1 cellular context compared by ENCODE assay signal in the genomic region with DNA sequence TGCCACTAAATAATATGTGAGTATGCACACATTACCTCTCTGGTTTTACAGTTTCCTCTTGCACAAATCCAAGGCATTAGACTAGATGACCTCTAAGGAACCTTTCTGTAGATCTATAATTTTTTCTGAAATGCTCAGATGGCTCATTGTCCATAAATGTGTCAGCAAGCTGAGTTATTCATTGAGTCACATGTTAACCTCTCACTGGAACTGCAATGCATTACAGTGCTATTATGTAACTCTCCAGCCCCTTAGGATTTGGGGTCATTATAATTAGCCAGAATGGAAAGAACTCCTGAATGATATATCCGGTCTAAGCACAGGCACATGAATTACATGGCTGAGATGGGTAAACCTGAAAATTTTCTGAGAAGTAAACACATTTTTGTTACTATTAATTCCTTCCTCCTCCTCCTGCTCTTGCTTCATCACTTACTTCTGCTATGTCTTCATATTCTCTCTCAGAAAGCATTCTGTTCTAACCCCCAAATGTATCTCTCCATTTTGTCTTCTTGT.
A peak's percentile ranks its signal among the peaks of the same experiment; 100 is the strongest.
TF ChIP-seq lines count a peak whose summit lies in the region.

No MANE protein-coding gene starts in this region.

TF ChIP-seq in HEK293, 187 proteins besides CTCF, POLR2A, EP300 and RAD21 (continued from another document and continues in another):
- TF ChIP-seq ZNF248 (tag by site-specific recombination; IDR thresholded peaks at IDR 0.05), result no peak
- TF ChIP-seq, protein P1, sequence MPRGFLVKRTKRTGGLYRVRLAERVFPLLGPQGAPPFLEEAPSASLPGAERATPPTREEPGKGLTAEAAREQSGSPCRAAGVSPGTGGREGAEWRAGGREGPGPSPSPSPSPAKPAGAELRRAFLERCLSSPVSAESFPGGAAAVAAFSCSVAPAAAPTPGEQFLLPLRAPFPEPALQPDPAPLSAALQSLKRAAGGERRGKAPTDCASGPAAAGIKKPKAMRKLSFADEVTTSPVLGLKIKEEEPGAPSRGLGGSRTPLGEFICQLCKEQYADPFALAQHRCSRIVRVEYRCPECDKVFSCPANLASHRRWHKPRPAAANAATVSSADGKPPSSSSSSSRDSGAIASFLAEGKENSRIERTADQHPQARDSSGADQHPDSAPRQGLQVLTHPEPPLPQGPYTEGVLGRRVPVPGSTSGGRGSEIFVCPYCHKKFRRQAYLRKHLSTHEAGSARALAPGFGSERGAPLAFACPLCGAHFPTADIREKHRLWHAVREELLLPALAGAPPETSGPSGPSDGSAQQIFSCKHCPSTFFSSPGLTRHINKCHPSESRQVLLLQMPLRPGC (tag by site-specific recombination; IDR thresholded peaks at IDR 0.05), result no peak
- TF ChIP-seq TRIM28 (IDR thresholded peaks at IDR 0.05; ENCODE audit: borderline replicate concordance, low read length), result peak; percentile 35; the same call in 1 of the 2 replicates
- no peak for TF ChIP-seq ZXDB (tag by site-specific recombination; IDR thresholded peaks at IDR 0.05)
- TF ChIP-seq, protein P2, sequence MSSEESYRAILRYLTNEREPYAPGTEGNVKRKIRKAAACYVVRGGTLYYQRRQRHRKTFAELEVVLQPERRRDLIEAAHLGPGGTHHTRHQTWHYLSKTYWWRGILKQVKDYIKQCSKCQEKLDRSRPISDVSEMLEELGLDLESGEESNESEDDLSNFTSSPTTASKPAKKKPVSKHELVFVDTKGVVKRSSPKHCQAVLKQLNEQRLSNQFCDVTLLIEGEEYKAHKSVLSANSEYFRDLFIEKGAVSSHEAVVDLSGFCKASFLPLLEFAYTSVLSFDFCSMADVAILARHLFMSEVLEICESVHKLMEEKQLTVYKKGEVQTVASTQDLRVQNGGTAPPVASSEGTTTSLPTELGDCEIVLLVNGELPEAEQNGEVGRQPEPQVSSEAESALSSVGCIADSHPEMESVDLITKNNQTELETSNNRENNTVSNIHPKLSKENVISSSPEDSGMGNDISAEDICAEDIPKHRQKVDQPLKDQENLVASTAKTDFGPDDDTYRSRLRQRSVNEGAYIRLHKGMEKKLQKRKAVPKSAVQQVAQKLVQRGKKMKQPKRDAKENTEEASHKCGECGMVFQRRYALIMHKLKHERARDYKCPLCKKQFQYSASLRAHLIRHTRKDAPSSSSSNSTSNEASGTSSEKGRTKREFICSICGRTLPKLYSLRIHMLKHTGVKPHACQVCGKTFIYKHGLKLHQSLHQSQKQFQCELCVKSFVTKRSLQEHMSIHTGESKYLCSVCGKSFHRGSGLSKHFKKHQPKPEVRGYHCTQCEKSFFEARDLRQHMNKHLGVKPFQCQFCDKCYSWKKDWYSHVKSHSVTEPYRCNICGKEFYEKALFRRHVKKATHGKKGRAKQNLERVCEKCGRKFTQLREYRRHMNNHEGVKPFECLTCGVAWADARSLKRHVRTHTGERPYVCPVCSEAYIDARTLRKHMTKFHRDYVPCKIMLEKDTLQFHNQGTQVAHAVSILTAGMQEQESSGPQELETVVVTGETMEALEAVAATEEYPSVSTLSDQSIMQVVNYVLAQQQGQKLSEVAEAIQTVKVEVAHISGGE (tag by site-specific recombination; conservative IDR thresholded peaks at IDR 0.05; ENCODE audit: low read depth), result no peak
- no peak for TF ChIP-seq RBAK (tag by site-specific recombination; IDR thresholded peaks at IDR 0.05)
- TF ChIP-seq ZNF155 (tag by site-specific recombination; IDR thresholded peaks at IDR 0.05), result no peak
- TF ChIP-seq, protein P3, sequence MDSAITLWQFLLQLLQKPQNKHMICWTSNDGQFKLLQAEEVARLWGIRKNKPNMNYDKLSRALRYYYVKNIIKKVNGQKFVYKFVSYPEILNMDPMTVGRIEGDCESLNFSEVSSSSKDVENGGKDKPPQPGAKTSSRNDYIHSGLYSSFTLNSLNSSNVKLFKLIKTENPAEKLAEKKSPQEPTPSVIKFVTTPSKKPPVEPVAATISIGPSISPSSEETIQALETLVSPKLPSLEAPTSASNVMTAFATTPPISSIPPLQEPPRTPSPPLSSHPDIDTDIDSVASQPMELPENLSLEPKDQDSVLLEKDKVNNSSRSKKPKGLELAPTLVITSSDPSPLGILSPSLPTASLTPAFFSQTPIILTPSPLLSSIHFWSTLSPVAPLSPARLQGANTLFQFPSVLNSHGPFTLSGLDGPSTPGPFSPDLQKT (IDR thresholded peaks at IDR 0.05; ENCODE audit: borderline replicate concordance, low read depth, low read length), result no peak
- TF ChIP-seq ZNF37A (tag by site-specific recombination; IDR thresholded peaks at IDR 0.05), result no peak
- TF ChIP-seq, protein P4, sequence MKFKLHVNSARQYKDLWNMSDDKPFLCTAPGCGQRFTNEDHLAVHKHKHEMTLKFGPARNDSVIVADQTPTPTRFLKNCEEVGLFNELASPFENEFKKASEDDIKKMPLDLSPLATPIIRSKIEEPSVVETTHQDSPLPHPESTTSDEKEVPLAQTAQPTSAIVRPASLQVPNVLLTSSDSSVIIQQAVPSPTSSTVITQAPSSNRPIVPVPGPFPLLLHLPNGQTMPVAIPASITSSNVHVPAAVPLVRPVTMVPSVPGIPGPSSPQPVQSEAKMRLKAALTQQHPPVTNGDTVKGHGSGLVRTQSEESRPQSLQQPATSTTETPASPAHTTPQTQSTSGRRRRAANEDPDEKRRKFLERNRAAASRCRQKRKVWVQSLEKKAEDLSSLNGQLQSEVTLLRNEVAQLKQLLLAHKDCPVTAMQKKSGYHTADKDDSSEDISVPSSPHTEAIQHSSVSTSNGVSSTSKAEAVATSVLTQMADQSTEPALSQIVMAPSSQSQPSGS (tag by site-specific recombination; IDR thresholded peaks at IDR 0.05; ENCODE audit: low read depth), result peak; percentile 50; the same call in 1 of the 2 replicates
- no peak for TF ChIP-seq ZNF585B (tag by site-specific recombination; IDR thresholded peaks at IDR 0.05)
- TF ChIP-seq, protein P5, sequence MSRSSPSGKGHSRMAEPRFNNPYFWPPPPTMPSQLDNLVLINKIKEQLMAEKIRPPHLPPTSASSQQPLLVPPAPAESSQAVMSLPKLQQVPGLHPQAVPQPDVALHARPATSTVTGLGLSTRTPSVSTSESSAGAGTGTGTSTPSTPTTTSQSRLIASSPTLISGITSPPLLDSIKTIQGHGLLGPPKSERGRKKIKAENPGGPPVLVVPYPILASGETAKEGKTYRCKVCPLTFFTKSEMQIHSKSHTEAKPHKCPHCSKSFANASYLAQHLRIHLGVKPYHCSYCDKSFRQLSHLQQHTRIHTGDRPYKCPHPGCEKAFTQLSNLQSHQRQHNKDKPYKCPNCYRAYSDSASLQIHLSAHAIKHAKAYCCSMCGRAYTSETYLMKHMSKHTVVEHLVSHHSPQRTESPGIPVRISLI (tag by site-specific recombination; IDR thresholded peaks at IDR 0.05), result peak; percentile 72; the same call in 1 of the 2 replicates
- no peak for TF ChIP-seq ZFP69B (tag by site-specific recombination; IDR thresholded peaks at IDR 0.05)
- no peak for TF ChIP-seq SALL2 (tag by site-specific recombination; IDR thresholded peaks at IDR 0.05; ENCODE audit: borderline replicate concordance)
- TF ChIP-seq GFI1B (tag by site-specific recombination; IDR thresholded peaks at IDR 0.05), result no peak
- no peak for TF ChIP-seq ZNF132 (tag by site-specific recombination; IDR thresholded peaks at IDR 0.05; ENCODE audit: borderline replicate concordance)
- TF ChIP-seq HOXC10 (CRISPR knock-in tag; IDR thresholded peaks at IDR 0.05), result no peak
- no peak for TF ChIP-seq ZNF266 (tag by site-specific recombination; IDR thresholded peaks at IDR 0.05; ENCODE audit: low read depth)
- TF ChIP-seq ZNF121 (tag by site-specific recombination; IDR thresholded peaks at IDR 0.05), result no peak
- no peak for TF ChIP-seq ZNF510 (tag by site-specific recombination; IDR thresholded peaks at IDR 0.05; ENCODE audit: insufficient replicate concordance)
- TF ChIP-seq ZBTB7A (tag by site-specific recombination; IDR thresholded peaks at IDR 0.05; ENCODE audit: low read depth), result no peak
- TF ChIP-seq, protein P6, sequence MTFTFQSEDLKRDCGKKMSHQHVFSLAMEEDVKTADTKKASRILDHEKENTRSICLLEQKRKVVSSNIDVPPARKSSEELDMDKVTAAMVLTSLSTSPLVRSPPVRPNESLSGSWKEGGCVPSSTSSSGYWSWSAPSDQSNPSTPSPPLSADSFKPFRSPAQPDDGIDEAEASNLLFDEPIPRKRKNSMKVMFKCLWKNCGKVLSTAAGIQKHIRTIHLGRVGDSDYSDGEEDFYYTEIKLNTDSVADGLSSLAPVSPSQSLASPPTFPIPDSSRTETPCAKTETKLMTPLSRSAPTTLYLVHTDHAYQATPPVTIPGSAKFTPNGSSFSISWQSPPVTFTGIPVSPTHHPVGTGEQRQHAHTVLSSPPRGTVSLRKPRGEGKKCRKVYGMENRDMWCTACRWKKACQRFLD (tag by site-specific recombination; IDR thresholded peaks at IDR 0.05), result no peak
- TF ChIP-seq ZNF366 (tag by site-specific recombination; conservative IDR thresholded peaks at IDR 0.05), result peak; percentile 84
- peak; percentile 48 for TF ChIP-seq IKZF3 (tag by site-specific recombination; IDR thresholded peaks at IDR 0.05)
- TF ChIP-seq ZNF843 (tag by site-specific recombination; IDR thresholded peaks at IDR 0.05), result peak; percentile 57; the same call in 1 of the 2 replicates
- no peak for TF ChIP-seq ZNF600 (tag by site-specific recombination; IDR thresholded peaks at IDR 0.05)
- no peak for TF ChIP-seq ZNF785 (tag by site-specific recombination; IDR thresholded peaks at IDR 0.05)
- no peak for TF ChIP-seq ZNF302 (tag by site-specific recombination; IDR thresholded peaks at IDR 0.05; ENCODE audit: low read depth)
- TF ChIP-seq ZNF354C (tag by site-specific recombination; IDR thresholded peaks at IDR 0.05; ENCODE audit: borderline replicate concordance, low read depth), result no peak
- TF ChIP-seq TCF7L2 (IDR thresholded peaks at IDR 0.05; ENCODE audit: borderline replicate concordance, low read depth, low read length), result no peak
- TF ChIP-seq ZNF544 (tag by site-specific recombination; IDR thresholded peaks at IDR 0.05), result no peak
- no peak for TF ChIP-seq ZNF133 (tag by site-specific recombination; IDR thresholded peaks at IDR 0.05)
- TF ChIP-seq ZNF624 (tag by site-specific recombination; IDR thresholded peaks at IDR 0.05), result no peak
- peak; percentile 97 for TF ChIP-seq SP7 (tag by site-specific recombination; IDR thresholded peaks at IDR 0.05)
- TF ChIP-seq ZNF677 (tag by site-specific recombination; IDR thresholded peaks at IDR 0.05), result no peak
- TF ChIP-seq ZBTB20 (tag by site-specific recombination; IDR thresholded peaks at IDR 0.05), result no peak
- no peak for TF ChIP-seq ZNF626 (tag by site-specific recombination; IDR thresholded peaks at IDR 0.05)
- TF ChIP-seq, protein P7, sequence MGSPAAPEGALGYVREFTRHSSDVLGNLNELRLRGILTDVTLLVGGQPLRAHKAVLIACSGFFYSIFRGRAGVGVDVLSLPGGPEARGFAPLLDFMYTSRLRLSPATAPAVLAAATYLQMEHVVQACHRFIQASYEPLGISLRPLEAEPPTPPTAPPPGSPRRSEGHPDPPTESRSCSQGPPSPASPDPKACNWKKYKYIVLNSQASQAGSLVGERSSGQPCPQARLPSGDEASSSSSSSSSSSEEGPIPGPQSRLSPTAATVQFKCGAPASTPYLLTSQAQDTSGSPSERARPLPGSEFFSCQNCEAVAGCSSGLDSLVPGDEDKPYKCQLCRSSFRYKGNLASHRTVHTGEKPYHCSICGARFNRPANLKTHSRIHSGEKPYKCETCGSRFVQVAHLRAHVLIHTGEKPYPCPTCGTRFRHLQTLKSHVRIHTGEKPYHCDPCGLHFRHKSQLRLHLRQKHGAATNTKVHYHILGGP (tag by site-specific recombination; IDR thresholded peaks at IDR 0.05), result no peak
- TF ChIP-seq ZIC2 (tag by site-specific recombination; IDR thresholded peaks at IDR 0.05), result no peak
- no peak for TF ChIP-seq ZNF48 (tag by site-specific recombination; IDR thresholded peaks at IDR 0.05)
- no peak for TF ChIP-seq ZNF174 (tag by site-specific recombination; IDR thresholded peaks at IDR 0.05)
- no peak for TF ChIP-seq PRDM1 (tag by site-specific recombination; IDR thresholded peaks at IDR 0.05)
- TF ChIP-seq ZNF549 (tag by site-specific recombination; IDR thresholded peaks at IDR 0.05), result no peak
- no peak for TF ChIP-seq GLIS1 (tag by site-specific recombination; IDR thresholded peaks at IDR 0.05)
- no peak for TF ChIP-seq ZNF138 (tag by site-specific recombination; IDR thresholded peaks at IDR 0.05; ENCODE audit: borderline replicate concordance)
- TF ChIP-seq, protein P8, sequence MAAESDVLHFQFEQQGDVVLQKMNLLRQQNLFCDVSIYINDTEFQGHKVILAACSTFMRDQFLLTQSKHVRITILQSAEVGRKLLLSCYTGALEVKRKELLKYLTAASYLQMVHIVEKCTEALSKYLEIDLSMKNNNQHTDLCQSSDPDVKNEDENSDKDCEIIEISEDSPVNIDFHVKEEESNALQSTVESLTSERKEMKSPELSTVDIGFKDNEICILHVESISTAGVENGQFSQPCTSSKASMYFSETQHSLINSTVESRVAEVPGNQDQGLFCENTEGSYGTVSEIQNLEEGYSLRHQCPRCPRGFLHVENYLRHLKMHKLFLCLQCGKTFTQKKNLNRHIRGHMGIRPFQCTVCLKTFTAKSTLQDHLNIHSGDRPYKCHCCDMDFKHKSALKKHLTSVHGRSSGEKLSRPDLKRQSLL (tag by site-specific recombination; IDR thresholded peaks at IDR 0.05), result no peak
- TF ChIP-seq ZNF112 (tag by site-specific recombination; IDR thresholded peaks at IDR 0.05), result no peak
- no peak for TF ChIP-seq ZNF146 (tag by site-specific recombination; IDR thresholded peaks at IDR 0.05)
- TF ChIP-seq, protein P9, sequence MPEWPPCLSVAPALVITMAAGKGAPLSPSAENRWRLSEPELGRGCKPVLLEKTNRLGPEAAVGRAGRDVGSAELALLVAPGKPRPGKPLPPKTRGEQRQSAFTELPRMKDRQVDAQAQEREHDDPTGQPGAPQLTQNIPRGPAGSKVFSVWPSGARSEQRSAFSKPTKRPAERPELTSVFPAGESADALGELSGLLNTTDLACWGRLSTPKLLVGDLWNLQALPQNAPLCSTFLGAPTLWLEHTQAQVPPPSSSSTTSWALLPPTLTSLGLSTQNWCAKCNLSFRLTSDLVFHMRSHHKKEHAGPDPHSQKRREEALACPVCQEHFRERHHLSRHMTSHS (tag by site-specific recombination; IDR thresholded peaks at IDR 0.05), result no peak
- peak; percentile 87 for TF ChIP-seq ZNF629 (tag by site-specific recombination; IDR thresholded peaks at IDR 0.05)
- TF ChIP-seq ZNF707 (tag by site-specific recombination; IDR thresholded peaks at IDR 0.05), result no peak
- TF ChIP-seq ZNF274 (IDR thresholded peaks at IDR 0.05; ENCODE audit: low read length), result no peak
- TF ChIP-seq ZNF274 (tag by site-specific recombination; IDR thresholded peaks at IDR 0.05; ENCODE audit: borderline replicate concordance), result no peak
- peak; percentile 5 for TF ChIP-seq ZNF529 (tag by site-specific recombination; IDR thresholded peaks at IDR 0.05; ENCODE audit: insufficient replicate concordance)
- no peak for TF ChIP-seq ZNF571 (tag by site-specific recombination; IDR thresholded peaks at IDR 0.05)
- no peak for TF ChIP-seq ZBTB21 (tag by site-specific recombination; IDR thresholded peaks at IDR 0.05)
- TF ChIP-seq SCRT1 (tag by site-specific recombination; IDR thresholded peaks at IDR 0.05; ENCODE audit: borderline replicate concordance), result no peak
- no peak for TF ChIP-seq ZSCAN16 (tag by site-specific recombination; IDR thresholded peaks at IDR 0.05)
